8 cellular contexts compared by ENCODE assay signal in the genomic region with DNA sequence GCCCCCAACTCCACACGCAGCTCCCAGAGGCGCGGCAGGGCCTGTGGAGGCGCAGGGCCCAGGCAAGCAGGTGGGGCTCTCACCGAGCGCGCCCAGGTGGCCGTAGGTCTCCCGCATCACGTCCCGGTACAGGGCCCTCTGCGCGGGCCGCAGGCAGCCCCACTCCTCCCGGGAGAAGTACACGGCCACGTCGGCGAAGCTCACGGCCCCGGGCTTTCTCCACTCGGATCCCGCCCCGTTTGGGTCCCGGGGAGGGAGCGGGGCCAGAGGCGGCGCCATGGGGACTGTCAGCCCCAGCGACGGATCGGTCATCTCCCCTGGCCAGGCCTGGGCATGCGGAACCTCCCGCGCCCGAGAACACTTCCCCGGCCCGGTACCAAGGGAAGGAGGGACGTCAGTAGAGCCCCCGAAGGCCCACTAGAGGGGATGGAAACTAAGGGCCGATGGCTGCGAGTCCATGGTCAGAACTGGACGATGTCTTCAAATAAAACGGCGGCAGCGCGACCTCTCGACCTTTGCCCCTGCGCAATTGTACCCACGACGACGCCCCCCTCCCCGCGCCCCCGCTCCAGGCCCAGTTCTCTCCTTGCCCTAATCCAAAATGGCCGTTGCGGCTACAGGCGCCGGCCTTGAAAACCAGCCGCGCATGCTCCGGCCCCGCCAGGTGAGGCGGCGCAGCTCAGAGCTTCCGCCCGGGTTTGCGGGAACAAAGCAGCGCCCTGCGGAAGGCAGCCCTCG. TPM values are rescaled to one million over a fixed set of nuclear protein-coding genes. Genes with fewer than 3 reads are reported as not detected.
DNase-seq lines count a peak whose midpoint lies in the region; ATAC-seq and TF ChIP-seq lines count a peak whose summit lies in the region.

A gene (minus strand): TSS at position 491 of the 738 bp plus-strand sequence. CDS start 179 bp downstream, at position 312.

- H3K4me3 ChIP-seq in choroid plexus epithelial cell (ENCODE audit: low read depth, low read length) = peak within 1 kb of the TSS; percentile 77

- DNase-seq in ACHN (peak; percentile 90), NCI-H524 treated with DMSO at 0.1 percent for 48 hours (lab: John Stamatoyannopoulos, UW) (peak; percentile 49), choroid plexus epithelial cell (ENCODE audit: low read depth) (peak; percentile 85), left colon (peak; percentile 92 to 93)
- DNase-seq in activated CD4-positive, alpha-beta T cell treated with anti-CD3 and anti-CD28 coated beads for 48 hours = peak; percentile 94
- DNase-seq in stimulated activated CD4-positive, alpha-beta T cell treated with anti-CD3 and anti-CD28 coated beads, Interleukin-1b, Interleukin-23, amount 100 ng/mL, for 4 hours (ENCODE audit: low read depth in 2 of 2) = peak; percentile 92

- in situ Hi-C loops in ACHN (cut with HindIII; ENCODE audit: low pct_ligation_motif_present, low pct_unique_long_range_greater_than_20kb, low sequenced_read_pairs) = no loop called here

- ATAC-seq in GM18870 (IDR thresholded peaks at IDR 0.05; ENCODE audit: unreplicated experiment) = peak; percentile 44
- peak; percentile 70 for ATAC-seq in HG03432 (IDR thresholded peaks at IDR 0.05; ENCODE audit: unreplicated experiment)
- peak; percentile 85 for ATAC-seq in left colon

- no peak for TF ChIP-seq CTCF in choroid plexus epithelial cell (conservative IDR thresholded peaks at IDR 0.05; ENCODE audit: low read depth, low read length)

- intact Hi-C loops in left colon (cut with DNase I, micrococcal nuclease) = loop anchor here in 1 of 2 donors (10.0 kb wide), 1 partner anchor 90 kb away; a partner anchor contains a TSS

RNA-seq across cellular contexts. Expression of the gene that starts here (rescaled TPM):
- total RNA-seq in left colon = 10 to 100 TPM in 1 of 2 donors, 1 to 10 TPM in 1; 9.8 to 11.7 TPM

Comparison
In these comparisons a context has a peak if more than half of its experiments do, and no peak if none do; other contexts are left out.
1. Peak in every context shown above with its lines: DNase-seq, ATAC-seq and H3K4me3 ChIP-seq.